8 cellular contexts compared by ENCODE assay signal in genomic region chr20:47502271-47502730, GRCh38. TPM values are rescaled to one million over a fixed set of nuclear protein-coding genes. Genes with fewer than 3 reads are reported as not detected.
A peak's percentile ranks its signal among the peaks of the same experiment; 100 is the strongest.
DNase-seq lines count a peak whose midpoint lies in the region; FAIRE-seq and TF ChIP-seq lines count a peak whose summit lies in the region.

No MANE protein-coding gene starts in this region.

- H3K9me3 ChIP-seq in cardiac muscle cell (ENCODE audit: low read depth) (no peaks in the 10 kb centered on the region), SU-DHL-6 (ENCODE audit: insufficient read depth, low read length) (no peaks in the 10 kb centered on the region), mucosa of stomach (ENCODE audit: control insufficient read depth, low read length) (no peaks in the 10 kb centered on the region)

- H3F3A ChIP-seq in SU-DHL-6 (ENCODE audit: insufficient read depth): peaks cover 71% of the 10 kb centered on the region

- H3K79me2 ChIP-seq in SU-DHL-6 (ENCODE audit: insufficient read depth, low read length): peaks cover 77% of the 10 kb centered on the region

- intact Hi-C loops in cardiac septum (cut with DNase I): loop anchor here (5.0 to 10.0 kb wide), 4 partner anchors 65 to 228 kb away; no protein-coding TSS in a partner anchor

- peaks cover 14% of the 10 kb centered on the region; the same call in 1 of the 2 replicates for H4K20me1 ChIP-seq in SU-DHL-6 (ENCODE audit: low read depth, low read length)

- no peaks in the 10 kb centered on the region for H3K27me3 ChIP-seq in cardiac muscle cell
- H3K27me3 ChIP-seq in SU-DHL-6 (ENCODE audit: low read length): no peaks in the 10 kb centered on the region
- H3K27me3 ChIP-seq in mucosa of stomach (ENCODE audit: control insufficient read depth, insufficient read depth, low read length): no peaks in the 10 kb centered on the region

- no peak for FAIRE-seq in urothelium cell line (lab: Jason Lieb, UNC)

- H3K4me3 ChIP-seq in cardiac muscle cell: peak overlapping the region; percentile 92
- peak overlapping the region; percentile 96 for H3K4me3 ChIP-seq in SU-DHL-6 (ENCODE audit: insufficient read depth, low read length, poor library complexity, severe bottlenecking)
- H3K4me3 ChIP-seq in mucosa of stomach (ENCODE audit: low read length): peak overlapping the region; percentile 26

- H3K27ac ChIP-seq in cardiac muscle cell: peak overlapping the region; percentile 79
- H3K27ac ChIP-seq in SU-DHL-6 (ENCODE audit: low read depth, low read length): peak overlapping the region; percentile 93

- peak; percentile 21 to 34 for DNase-seq in cardiac muscle cell (ENCODE audit: low read depth in 1 of 2, low spot score in 1 of 2)
- no peak for DNase-seq in cardiac septum (ENCODE audit: low spot score)
- DNase-seq in effector CD8-positive, alpha-beta T cell (lab: John Stamatoyannopoulos, UW): peak; percentile 32
- DNase-seq in urothelium cell line (ENCODE audit: low spot score): peak; percentile 29
- DNase-seq in SKM-1 (lab: John Stamatoyannopoulos, UW; ENCODE audit: unreplicated experiment): no peak
- no peak for DNase-seq in NCI-H1105 treated with DMSO at 0.1 percent for 48 hours (lab: John Stamatoyannopoulos, UW)

- H3K36me3 ChIP-seq in cardiac muscle cell: no peaks in the 10 kb centered on the region
- H3K36me3 ChIP-seq in SU-DHL-6 (ENCODE audit: low read length): peaks cover 14% of the 10 kb centered on the region
- H3K36me3 ChIP-seq in mucosa of stomach (ENCODE audit: control insufficient read depth, insufficient read depth, low read length): no peaks in the 10 kb centered on the region

- TF ChIP-seq CTCF in cardiac muscle cell (IDR thresholded peaks at IDR 0.05; ENCODE audit: low read depth, low read length) (no peak), SU-DHL-6 (IDR thresholded peaks at IDR 0.05; ENCODE audit: insufficient read depth, low read length, poor library complexity, severe bottlenecking) (no peak)

- H3K9ac ChIP-seq in SU-DHL-6 (ENCODE audit: low read length): peak overlapping the region; percentile 99
- H3K9ac ChIP-seq in mucosa of stomach (ENCODE audit: low read length): peak overlapping the region; percentile 95

- peak overlapping the region; percentile 97 for H3K4me2 ChIP-seq in SU-DHL-6 (ENCODE audit: low read depth, low read length, poor library complexity, severe bottlenecking)

- no peak overlapping the region for H2AFZ ChIP-seq in SU-DHL-6 (ENCODE audit: low read depth, low read length, severe bottlenecking)

- H3K4me1 ChIP-seq in cardiac muscle cell (ENCODE audit: low read depth) (peaks cover 14% of the 10 kb centered on the region), mucosa of stomach (ENCODE audit: control insufficient read depth, insufficient read depth, low read length) (peaks cover 21% of the 10 kb centered on the region)

- no peaks in the 10 kb centered on the region for H3K9me2 ChIP-seq in SU-DHL-6 (replicated peaks; ENCODE audit: insufficient read depth, low read length)

RNA-seq across cellular contexts. Expression of gene NCOA3, which starts 0.6 kb away (rescaled TPM):
- total RNA-seq in cardiac muscle cell (13.2 and 16.2 TPM in 2 replicates), cardiac septum (18.6 TPM)
- polyA plus RNA-seq in cardiac muscle cell: 6.7 and 13.0 TPM in 2 replicates

Comparison
In these comparisons a context has a peak if more than half of its experiments do, and no peak if none do; other contexts are left out.
1. DNase-seq: peak in cardiac muscle cell (2 of 2), effector CD8-positive, alpha-beta T cell (single experiment) and urothelium cell line (single experiment); none in cardiac septum (single experiment), SKM-1 (single experiment) and NCI-H1105 treated with DMSO at 0.1 percent for 48 hours (single experiment).
2. H3K4me3 ChIP-seq: peak in every context shown above with its lines; median percentile 96 in SU-DHL-6; 92 in cardiac muscle cell; 26 in mucosa of stomach.